In the genomic region with DNA sequence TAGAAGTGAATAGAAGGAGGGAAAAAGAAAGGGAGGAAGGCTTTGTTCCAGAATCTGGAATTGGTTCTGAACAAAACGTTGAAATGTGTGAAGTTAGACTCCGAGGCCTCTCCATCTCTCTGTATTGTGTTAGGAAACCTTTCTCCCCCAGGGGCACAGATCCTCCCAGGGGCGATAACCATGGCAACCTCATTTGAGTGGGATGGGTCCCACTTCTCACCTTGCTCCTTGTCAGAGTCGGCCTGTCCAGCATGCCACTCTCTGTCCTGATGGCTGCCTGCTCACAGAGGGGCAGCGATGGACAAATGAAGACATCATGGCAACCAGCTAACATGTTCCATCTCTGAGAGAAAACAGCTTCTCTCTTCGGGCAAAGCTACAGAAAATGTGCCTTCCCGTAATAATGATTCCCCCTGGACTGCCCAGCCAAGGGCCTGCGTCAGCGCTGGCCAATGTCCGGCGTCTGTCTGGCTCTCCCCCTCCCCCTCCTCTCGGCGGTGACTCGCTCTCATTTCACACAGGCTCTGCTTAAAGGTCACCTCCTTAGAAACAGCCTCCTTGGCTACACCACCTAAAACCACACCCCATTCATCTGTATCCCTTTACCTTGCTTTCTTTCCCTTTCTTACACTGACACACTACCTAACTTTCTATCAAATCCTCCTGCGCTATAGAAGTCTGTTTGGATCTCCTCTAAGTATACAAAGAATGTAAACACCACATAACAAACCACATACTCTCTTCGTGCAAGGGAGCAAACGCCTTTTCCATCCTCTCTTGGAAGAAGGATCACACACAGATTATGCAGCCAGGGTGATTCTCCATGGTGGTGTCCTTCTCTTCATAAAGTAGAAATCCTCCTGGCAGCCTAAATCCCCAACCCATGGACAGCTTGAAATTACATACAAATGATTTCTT, we compare ENCODE assay signal across 1 cellular context.
TF ChIP-seq lines count a peak whose summit lies in the region.

No MANE protein-coding gene starts in this region.

TF ChIP-seq in WTC11, 78 proteins besides CTCF, POLR2A, EP300 and RAD21 (continued from another document):
- TF ChIP-seq, protein P1, sequence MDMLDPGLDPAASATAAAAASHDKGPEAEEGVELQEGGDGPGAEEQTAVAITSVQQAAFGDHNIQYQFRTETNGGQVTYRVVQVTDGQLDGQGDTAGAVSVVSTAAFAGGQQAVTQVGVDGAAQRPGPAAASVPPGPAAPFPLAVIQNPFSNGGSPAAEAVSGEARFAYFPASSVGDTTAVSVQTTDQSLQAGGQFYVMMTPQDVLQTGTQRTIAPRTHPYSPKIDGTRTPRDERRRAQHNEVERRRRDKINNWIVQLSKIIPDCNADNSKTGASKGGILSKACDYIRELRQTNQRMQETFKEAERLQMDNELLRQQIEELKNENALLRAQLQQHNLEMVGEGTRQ (CRISPR knock-in tag; IDR thresholded peaks at IDR 0.05): no peak
- TF ChIP-seq, protein P2, sequence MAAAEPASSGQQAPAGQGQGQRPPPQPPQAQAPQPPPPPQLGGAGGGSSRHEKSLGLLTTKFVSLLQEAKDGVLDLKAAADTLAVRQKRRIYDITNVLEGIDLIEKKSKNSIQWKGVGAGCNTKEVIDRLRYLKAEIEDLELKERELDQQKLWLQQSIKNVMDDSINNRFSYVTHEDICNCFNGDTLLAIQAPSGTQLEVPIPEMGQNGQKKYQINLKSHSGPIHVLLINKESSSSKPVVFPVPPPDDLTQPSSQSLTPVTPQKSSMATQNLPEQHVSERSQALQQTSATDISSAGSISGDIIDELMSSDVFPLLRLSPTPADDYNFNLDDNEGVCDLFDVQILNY (CRISPR knock-in tag; IDR thresholded peaks at IDR 0.05): no peak
